7 cellular contexts compared by ENCODE assay signal in genomic region chr14:83023369-83023768, GRCh38.
"Had no signal": no experiment of that assay in that cellular context is flagged by ENCODE, and none has a peak within 500 bp of the region (broad histone marks: within the 10 kb centered on the region; RNA-seq: fewer than 3 reads in every experiment).

No MANE protein-coding gene starts in this region.

- FAIRE-seq: G401.6, GM12891, GM12892, GM18507, GM19239 had no signal

- DNase-seq: GDM1, GF-D8 had no signal
